23 cellular contexts compared by ENCODE assay signal in the genomic region with DNA sequence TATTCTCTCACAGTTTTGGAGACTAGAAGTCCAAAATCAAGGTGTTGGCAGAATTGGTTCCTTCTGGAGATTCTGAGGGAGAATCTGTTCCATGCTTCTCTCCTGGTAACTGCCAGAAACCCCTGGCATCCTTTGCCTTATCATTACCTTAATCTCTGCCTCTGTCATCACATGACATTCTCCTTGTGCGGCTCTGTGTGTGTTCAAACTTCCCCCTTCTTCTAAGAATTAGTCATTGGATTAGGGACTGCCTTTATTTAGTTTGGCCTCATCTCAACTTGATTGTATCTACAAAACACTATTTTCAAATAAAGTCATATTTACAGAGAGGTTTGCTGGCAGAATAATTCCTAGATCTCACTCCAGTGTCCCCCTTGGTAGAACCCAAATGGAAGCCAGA.
"Had no signal": no experiment of that assay in that cellular context is flagged by ENCODE, and none has a peak within 500 bp of the region (broad histone marks: within the 10 kb centered on the region; RNA-seq: fewer than 3 reads in every experiment).

No MANE protein-coding gene starts in this region.

- H3K27ac Mint-ChIP-seq: activated CD4-positive, alpha-beta memory T cell treated with anti-CD3 and anti-CD28 coated beads for 36 hours; activated T-helper 1 cell treated with anti-CD3 and anti-CD28 coated beads, Interleukin-12 subunit alpha, Interleukin-12 subunit beta, Interleukin-2, Interleukin-4 antibody, amounts not matched to agents 30 ng/mL and 10 ng/mL and 1 ng/mL, durations not matched to agents 14 hours and 24 hours and 36 hours; brain; naive thymus-derived CD4-positive, alpha-beta T cell; T-helper 1 cell treated with Interleukin-12 subunit alpha and Interleukin-12 subunit beta and Interleukin-4 antibody, amounts not matched to agents 30 μg/mL and 1 μg/mL, for 36 hours had no signal

- H3K27me3 Mint-ChIP-seq: stimulated activated naive CD8-positive, alpha-beta T cell treated with anti-CD3 and anti-CD28 coated beads, Interleukin-15, amount 100 ng/mL, for 72 hours had no signal

- H3K36me3 Mint-ChIP-seq: brain had no signal

- H3K4me3 ChIP-seq: coronary artery, esophagus muscularis mucosa, heart right ventricle, pancreas, smooth muscle cell, suprapubic skin, transverse colon, vagina had no signal

- DNase-seq: activated CD4-positive, alpha-beta memory T cell treated with anti-CD3 and anti-CD28 coated beads for 36 hours; activated naive CD4-positive, alpha-beta T cell; activated T-cell treated with anti-CD3 and anti-CD28 coated beads for 4 hours; anterior cingulate cortex; heart right ventricle; left ventricle myocardium superior; mesendoderm; naive thymus-derived CD4-positive, alpha-beta T cell; pancreas; stimulated activated CD4-positive, alpha-beta T cell treated with anti-CD3 and anti-CD28 coated beads, Interleukin-4, amount 100 ng/mL, for 1 hour; stimulated activated naive CD8-positive, alpha-beta T cell treated with anti-CD3 and anti-CD28 coated beads, Interleukin-15, amount 100 ng/mL, for 72 hours; transverse colon; WERI-Rb-1 had no signal

- H3K4me3 Mint-ChIP-seq: activated CD4-positive, alpha-beta memory T cell treated with anti-CD3 and anti-CD28 coated beads for 36 hours; activated T-helper 1 cell treated with anti-CD3 and anti-CD28 coated beads, Interleukin-12 subunit alpha, Interleukin-12 subunit beta, Interleukin-2, Interleukin-4 antibody, amounts not matched to agents 30 ng/mL and 10 ng/mL and 1 ng/mL, durations not matched to agents 14 hours and 24 hours and 36 hours; brain; central memory CD8-positive, alpha-beta T cell; naive thymus-derived CD4-positive, alpha-beta T cell; stimulated activated naive CD8-positive, alpha-beta T cell treated with anti-CD3 and anti-CD28 coated beads, Interleukin-15, amount 100 ng/mL, for 72 hours; T-helper 1 cell treated with Interleukin-12 subunit alpha and Interleukin-12 subunit beta and Interleukin-4 antibody, amounts not matched to agents 30 μg/mL and 1 μg/mL, for 36 hours had no signal

- H3K4me2 ChIP-seq: smooth muscle cell had no signal

- H3K27ac ChIP-seq: coronary artery, esophagus muscularis mucosa, pancreas, suprapubic skin, transverse colon, vagina, WERI-Rb-1 had no signal

- H3K9me3 ChIP-seq: pancreas, vagina had no signal

- H3K4me1 Mint-ChIP-seq: brain had no signal

- H3K4me1 ChIP-seq: esophagus muscularis mucosa, pancreas, suprapubic skin, transverse colon, vagina had no signal

- ATAC-seq: heart right ventricle; left ventricle myocardium superior; naive thymus-derived CD4-positive, alpha-beta T cell; sciatic nerve; stimulated activated naive CD8-positive, alpha-beta T cell treated with anti-CD3 and anti-CD28 coated beads, Interleukin-15, amount 100 ng/mL, for 72 hours had no signal

- FAIRE-seq: pancreas had no signal

- H3K36me3 ChIP-seq: esophagus muscularis mucosa, heart right ventricle, pancreas, suprapubic skin, transverse colon, vagina, WERI-Rb-1 had no signal

- H3K27me3 ChIP-seq: pancreas, suprapubic skin, transverse colon, vagina had no signal
